In genomic region chr1:95233321-95233736, GRCh38 we compare ENCODE assay signal across 8 cellular contexts. TPM values are rescaled to one million over a fixed set of nuclear protein-coding genes. Genes with fewer than 3 reads are reported as not detected.
DNase-seq lines count a peak whose midpoint lies in the region; ATAC-seq and TF ChIP-seq lines count a peak whose summit lies in the region.

No MANE protein-coding gene starts in this region.

- TF ChIP-seq CTCF in psoas muscle (IDR thresholded peaks at IDR 0.05): no peak

- peak overlapping the region; percentile 85 for H3K27ac Mint-ChIP-seq in activated T-cell treated with anti-CD3 and anti-CD28 coated beads, Interleukin-2, amount 50 U/mL, for 24 hours
- peak overlapping the region; percentile 72 for H3K27ac Mint-ChIP-seq in activated naive CD8-positive, alpha-beta T cell

- H3K4me1 ChIP-seq in right cardiac atrium (ENCODE audit: control insufficient read depth, insufficient read depth, low read length) (peaks cover 2% of the 10 kb centered on the region), psoas muscle (peaks cover 21% of the 10 kb centered on the region)

- H3K4me1 Mint-ChIP-seq in activated T-cell treated with anti-CD3 and anti-CD28 coated beads, Interleukin-2, amount 50 U/mL, for 24 hours (ENCODE audit: low read depth): peaks cover 39% of the 10 kb centered on the region
- peaks cover 39% of the 10 kb centered on the region for H3K4me1 Mint-ChIP-seq in activated naive CD8-positive, alpha-beta T cell (ENCODE audit: low read depth)

- no peaks in the 10 kb centered on the region for H3K9me3 ChIP-seq in right cardiac atrium (ENCODE audit: control insufficient read depth, low read length)
- no peaks in the 10 kb centered on the region for H3K9me3 ChIP-seq in psoas muscle

- no peak for DNase-seq in activated T-cell treated with anti-CD3 and anti-CD28 coated beads, Interleukin-2, amount 50 U/mL, for 24 hours
- DNase-seq in activated T-cell treated with anti-CD3 and anti-CD28 coated beads, Interleukin-2, amount 50 U/mL, for 1 hour: no peak
- peak; percentile 38 to 75 (median 73) for DNase-seq in right cardiac atrium
- DNase-seq in psoas muscle: peak; percentile 33 to 61
- no peak for DNase-seq in stimulated activated naive CD4-positive, alpha-beta T cell treated with Interleukin-2 at 50 U/mL for 16 hours (lab: John Stamatoyannopoulos, UW)
- no peak for DNase-seq in central memory CD4-positive, alpha-beta T cell
- DNase-seq in NOMO-1 treated with DMSO at 0.1 percent for 48 hours (lab: John Stamatoyannopoulos, UW; ENCODE audit: unreplicated experiment): no peak

- peaks cover 17% of the 10 kb centered on the region for H3K27me3 Mint-ChIP-seq in activated T-cell treated with anti-CD3 and anti-CD28 coated beads, Interleukin-2, amount 50 U/mL, for 24 hours
- peaks cover 4% of the 10 kb centered on the region for H3K27me3 Mint-ChIP-seq in activated naive CD8-positive, alpha-beta T cell

- intact Hi-C loops in right cardiac atrium (cut with DNase I) (loop anchor here (2.0 to 10.0 kb wide), 7 partner anchors 109 to 161 kb away; partner anchors contain the start of genes ALG14 (in 2 of the 4) and TLCD4 (in 2 of the 4)), psoas muscle (cut with DNase I) (loop anchor here (5.0 kb wide), 3 partner anchors 36 to 146 kb away; partner anchors contain the start of gene TLCD4 (in 1 of the 2))

- no peaks in the 10 kb centered on the region for H3K9me3 Mint-ChIP-seq in activated T-cell treated with anti-CD3 and anti-CD28 coated beads, Interleukin-2, amount 50 U/mL, for 24 hours
- no peaks in the 10 kb centered on the region for H3K9me3 Mint-ChIP-seq in activated naive CD8-positive, alpha-beta T cell (ENCODE audit: low read depth)

- peak overlapping the region; percentile 86 for H3K4me3 Mint-ChIP-seq in activated T-cell treated with anti-CD3 and anti-CD28 coated beads, Interleukin-2, amount 50 U/mL, for 24 hours
- peak overlapping the region; percentile 85 for H3K4me3 Mint-ChIP-seq in activated naive CD8-positive, alpha-beta T cell

- peaks cover 27% of the 10 kb centered on the region for H3K36me3 Mint-ChIP-seq in activated T-cell treated with anti-CD3 and anti-CD28 coated beads, Interleukin-2, amount 50 U/mL, for 24 hours (ENCODE audit: low read depth)
- no peaks in the 10 kb centered on the region for H3K36me3 Mint-ChIP-seq in activated naive CD8-positive, alpha-beta T cell

- H3K27me3 ChIP-seq in right cardiac atrium (ENCODE audit: control insufficient read depth, insufficient read depth) (no peaks in the 10 kb centered on the region), psoas muscle (ENCODE audit: insufficient read depth in 3 of 3, low read length in 2 of 3) (no peaks in the 10 kb centered on the region)

- H3K36me3 ChIP-seq in psoas muscle (ENCODE audit: insufficient read depth in 1 of 2, low read depth in 1 of 2): no peaks in the 10 kb centered on the region

- ATAC-seq in right cardiac atrium (peak; percentile 45 to 51), psoas muscle (peak; percentile 28 to 44 (median 40))

- H3K4me3 ChIP-seq in right cardiac atrium (ENCODE audit: low read length) (peak overlapping the region; percentile 65), psoas muscle (peak overlapping the region; percentile 81)

- 4% methylated on average over 13 of the region's 13 CpGs for WGBS in right cardiac atrium
- 4 to 13% (median 7%) methylated on average over 13 of the region's 13 CpGs for WGBS in psoas muscle, 3 donors

- H3K27ac ChIP-seq in right cardiac atrium (ENCODE audit: low read length) (peak overlapping the region; percentile 97), psoas muscle (peak overlapping the region; percentile 88)

RNA-seq across cellular contexts. Expression of gene RWDD3, which starts 0.7 kb away (rescaled TPM):
- 10 to 100 TPM; 13.6 to 19.3 (median 15.9) TPM for total RNA-seq in right cardiac atrium
- polyA plus RNA-seq in right cardiac atrium: 31.1 TPM
- 10 to 100 TPM in 3 of 4 donors, 1 to 10 TPM in 1; 8.3 to 13.9 (median 12.5) TPM for total RNA-seq in psoas muscle
- polyA plus RNA-seq in psoas muscle: 10 to 100 TPM in 1 of 3 donors, 1 to 10 TPM in 2; 8.5 to 17.6 (median 9.2) TPM

Comparison
In these comparisons a context has a peak if more than half of its experiments do, and no peak if none do; other contexts are left out.
1. DNase-seq: peak in right cardiac atrium (3 of 3) and psoas muscle (2 of 2); none in activated T-cell treated with anti-CD3 and anti-CD28 coated beads, Interleukin-2, amount 50 U/mL, for 24 hours (single experiment), activated T-cell treated with anti-CD3 and anti-CD28 coated beads, Interleukin-2, amount 50 U/mL, for 1 hour (single experiment), stimulated activated naive CD4-positive, alpha-beta T cell treated with Interleukin-2 at 50 U/mL for 16 hours (single experiment), central memory CD4-positive, alpha-beta T cell (single experiment) and NOMO-1 treated with DMSO at 0.1 percent for 48 hours (single experiment).